Comparison of ENCODE assay signal across 9 cellular contexts in genomic region chr11:78310500-78310909, GRCh38.
DNase-seq lines count a peak whose midpoint lies in the region; ATAC-seq lines count a peak whose summit lies in the region.
"Had no signal": no experiment of that assay in that cellular context is flagged by ENCODE, and none has a peak within 500 bp of the region (broad histone marks: within the 10 kb centered on the region; RNA-seq: fewer than 3 reads in every experiment).

No MANE protein-coding gene starts in this region.

- ATAC-seq in HG03442 (IDR thresholded peaks at IDR 0.05; ENCODE audit: unreplicated experiment) (peak; percentile 85), Right ventricle myocardium inferior (peak; percentile 86), aorta (ENCODE audit: low FRiP score) (peak; percentile 81)

- no peaks in the 10 kb centered on the region for H3K9me3 ChIP-seq in aorta (ENCODE audit: control insufficient read depth, low read length)

- WGBS in aorta, 2 donors: 3 to 4% methylated on average over 6 of the region's 6 CpGs

- peaks cover 8 to 17% of the 10 kb centered on the region in 2 donors for H3K4me1 ChIP-seq in aorta (ENCODE audit: control insufficient read depth in 1 of 2, insufficient read depth in 2 of 2, low read length in 2 of 2)

- no peaks in the 10 kb centered on the region for H3K27me3 ChIP-seq in aorta (ENCODE audit: control insufficient read depth in 1 of 2, insufficient read depth in 2 of 2, low read length in 1 of 2)

- intact Hi-C loops in Right ventricle myocardium inferior (cut with DNase I): loop anchor here (5.0 kb wide), 1 partner anchor 107 kb away; the partner anchor contains the start of gene GAB2
- intact Hi-C loops in aorta (cut with DNase I): loop anchor here in 1 of 2 donors (2.0 kb wide), 1 partner anchor 104 kb away; no protein-coding TSS in a partner anchor

- H3K27ac ChIP-seq in aorta (ENCODE audit: low read depth in 1 of 2, low read length in 2 of 2): peak overlapping the region in 1 of 2 donors; percentile 67
- H3K27ac ChIP-seq: 22Rv1 had no signal

- DNase-seq in DMS53 (lab: John Stamatoyannopoulos, UW): peak; percentile 56
- no peak for DNase-seq in DMS53 treated with DMSO at 0.1 percent for 48 hours (lab: John Stamatoyannopoulos, UW; ENCODE audit: unreplicated experiment)
- peak; percentile 76 for DNase-seq in Right ventricle myocardium inferior (ENCODE audit: missing footprints)
- DNase-seq in aorta: peak; percentile 76 to 86
- no peak for DNase-seq in stimulated activated CD4-positive, alpha-beta T cell treated with anti-CD3 and anti-CD28 coated beads, Interleukin-12 subunit alpha, Interleukin-12 subunit beta, amount 100 ng/mL, for 4 hours
- no peak for DNase-seq in NOMO-1 treated with DMSO at 0.1 percent for 48 hours (lab: John Stamatoyannopoulos, UW; ENCODE audit: unreplicated experiment)
- no peak for DNase-seq in ecto neural progenitor cell (ENCODE audit: low spot score)

- H3K36me3 ChIP-seq in aorta (ENCODE audit: control insufficient read depth in 1 of 2, insufficient read depth in 2 of 2, low read length in 1 of 2): no peaks in the 10 kb centered on the region

- H3K4me3 ChIP-seq in aorta (ENCODE audit: low read length in 2 of 2): no peak overlapping the region

Comparison
In these comparisons a context has a peak if more than half of its experiments do, and no peak if none do; other contexts are left out.
1. DNase-seq: peak in DMS53 (single experiment), Right ventricle myocardium inferior (single experiment) and aorta (2 of 2); none in DMS53 treated with DMSO at 0.1 percent for 48 hours (single experiment), stimulated activated CD4-positive, alpha-beta T cell treated with anti-CD3 and anti-CD28 coated beads, Interleukin-12 subunit alpha, Interleukin-12 subunit beta, amount 100 ng/mL, for 4 hours (single experiment), NOMO-1 treated with DMSO at 0.1 percent for 48 hours (single experiment) and ecto neural progenitor cell (single experiment).
2. Peak in every context shown above with its lines, with median percentiles within 50 percentile points of each other: ATAC-seq.